ENCODE assay signal across 3 cellular contexts in genomic region chr11:68308068-68308467, GRCh38.
TF ChIP-seq lines count a peak whose summit lies in the region.

No MANE protein-coding gene starts in this region.

TF ChIP-seq in SK-N-SH, 30 proteins besides CTCF, POLR2A, EP300 and RAD21:
- TF ChIP-seq TAF1 (IDR thresholded peaks at IDR 0.05; ENCODE audit: borderline replicate concordance, low read depth, low read length) (no peak), SIN3A (IDR thresholded peaks at IDR 0.05; ENCODE audit: borderline replicate concordance, low read depth, low read length) (no peak), SMC3 (IDR thresholded peaks at IDR 0.05; ENCODE audit: low read depth, low read length) (no peak), PBX3 (IDR thresholded peaks at IDR 0.05) (no peak), MAX (IDR thresholded peaks at IDR 0.05; ENCODE audit: low read depth) (no peak), FOXJ3 (CRISPR knock-in tag; IDR thresholded peaks at IDR 0.05) (no peak), ZBTB33 (IDR thresholded peaks at IDR 0.05; ENCODE audit: borderline replicate concordance, low read depth) (no peak)

TF ChIP-seq in SK-N-SH treated with all-trans-retinoic acid at 6 μM for 48 hours, 23 proteins besides CTCF, POLR2A, EP300 and RAD21:
- no peak for TF ChIP-seq ARNTL (CRISPR knock-in tag; IDR thresholded peaks at IDR 0.05; ENCODE audit: borderline replicate concordance, low read depth)
- TF ChIP-seq TSHZ2 (CRISPR knock-in tag; IDR thresholded peaks at IDR 0.05) = no peak
- TF ChIP-seq SNAI2 (CRISPR knock-in tag; IDR thresholded peaks at IDR 0.05) = no peak
- no peak for TF ChIP-seq BACH2 (CRISPR knock-in tag; IDR thresholded peaks at IDR 0.05; ENCODE audit: borderline replicate concordance)
- no peak for TF ChIP-seq ZNF565 (CRISPR knock-in tag; conservative IDR thresholded peaks at IDR 0.05; ENCODE audit: low read depth)
- no peak for TF ChIP-seq ZNF70 (CRISPR knock-in tag; IDR thresholded peaks at IDR 0.05)
- TF ChIP-seq ZC3H10 (CRISPR knock-in tag; IDR thresholded peaks at IDR 0.05) = no peak
- no peak for TF ChIP-seq CSRNP3 (CRISPR knock-in tag; IDR thresholded peaks at IDR 0.05)
- TF ChIP-seq ISL1 (CRISPR knock-in tag; IDR thresholded peaks at IDR 0.05) = no peak
- no peak for TF ChIP-seq ZFP30 (CRISPR knock-in tag; IDR thresholded peaks at IDR 0.05)
- no peak for TF ChIP-seq CSDC2 (CRISPR knock-in tag; IDR thresholded peaks at IDR 0.05)
- TF ChIP-seq POU6F1 (CRISPR knock-in tag; IDR thresholded peaks at IDR 0.05; ENCODE audit: borderline replicate concordance, low read depth) = no peak
- no peak for TF ChIP-seq TCF4 (CRISPR knock-in tag; IDR thresholded peaks at IDR 0.05; ENCODE audit: borderline replicate concordance)
- no peak for TF ChIP-seq ESRRG (CRISPR knock-in tag; IDR thresholded peaks at IDR 0.05)
- TF ChIP-seq PATZ1 (CRISPR knock-in tag; IDR thresholded peaks at IDR 0.05; ENCODE audit: borderline replicate concordance) = no peak
- no peak for TF ChIP-seq ZFP3 (CRISPR knock-in tag; IDR thresholded peaks at IDR 0.05)
- no peak for TF ChIP-seq CREB5 (CRISPR knock-in tag; IDR thresholded peaks at IDR 0.05; ENCODE audit: low read depth)
- no peak for TF ChIP-seq TOX (CRISPR knock-in tag; IDR thresholded peaks at IDR 0.05; ENCODE audit: borderline replicate concordance)

TF ChIP-seq in HepG2, 621 proteins besides CTCF, POLR2A, EP300 and RAD21:
- no peak for TF ChIP-seq THRA (CRISPR knock-in tag; IDR thresholded peaks at IDR 0.05; ENCODE audit: borderline replicate concordance)
- peak; percentile 55; the same call in 1 of the 2 replicates for TF ChIP-seq ZNF687 (CRISPR knock-in tag; IDR thresholded peaks at IDR 0.05)
- TF ChIP-seq ZFP37 (CRISPR knock-in tag; IDR thresholded peaks at IDR 0.05; ENCODE audit: borderline replicate concordance) = no peak
- 0 out of 2 replicates have a peak, but pooled peaks have one; percentile 27 for TF ChIP-seq POLR2AphosphoS2 (IDR thresholded peaks at IDR 0.05; ENCODE audit: low read depth, low read length)
- TF ChIP-seq ZNF281 (CRISPR knock-in tag; IDR thresholded peaks at IDR 0.05; ENCODE audit: borderline replicate concordance) = no peak
- no peak for TF ChIP-seq KLF16 (CRISPR knock-in tag; IDR thresholded peaks at IDR 0.05)
- peak; percentile 49; the same call in 1 of the 2 replicates for TF ChIP-seq HNRNPL (IDR thresholded peaks at IDR 0.05; ENCODE audit: low read depth, low read length)
- peak; percentile 44; the same call in 1 of the 2 replicates for TF ChIP-seq RBFOX2 (IDR thresholded peaks at IDR 0.05; ENCODE audit: low read depth, low read length)
- TF ChIP-seq AGO2 (optimal IDR thresholded peaks at IDR 0.05; ENCODE audit: low read depth, low read length) = peak; percentile 72
- TF ChIP-seq ZNF414 (CRISPR knock-in tag; IDR thresholded peaks at IDR 0.05) = no peak
- no peak for TF ChIP-seq JDP2 (CRISPR knock-in tag; IDR thresholded peaks at IDR 0.05; ENCODE audit: borderline replicate concordance)
TF ChIP-seq in HepG2: peak in this region for 5.
